In genomic region chr1:109025691-109026090, GRCh38 we compare ENCODE assay signal across 24 cellular contexts.
"Had no signal": no experiment of that assay in that cellular context is flagged by ENCODE, and none has a peak within 500 bp of the region (broad histone marks: within the 10 kb centered on the region; RNA-seq: fewer than 3 reads in every experiment).

No MANE protein-coding gene starts in this region.

- ATAC-seq: activated CD8-positive, alpha-beta T cell treated with anti-CD3 and anti-CD28 coated beads for 36 hours; activated T-cell treated with anti-CD3 and anti-CD28 coated beads, Interleukin-2, amount 50 U/mL, for 4 hours; activated T-helper 17 cell treated with anti-CD3 and anti-CD28 coated beads, Interleukin-2, amount 50 U/mL, for 72 hours; left ventricle myocardium superior; right lobe of liver; stimulated activated memory B cell treated with anti-CD40 and anti-IgM and Interleukin-4, amounts not matched to agents 10 μg/mL and 1 μg/mL and 100 μg/mL, for 72 hours; stimulated activated naive CD8-positive, alpha-beta T cell treated with anti-CD3 and anti-CD28 coated beads, Interleukin-15, amount 100 ng/mL, for 72 hours; WTC11 had no signal

- DNase-seq: activated CD4-positive, alpha-beta T cell treated with anti-CD3 and anti-CD28 coated beads for 1 hour; activated CD4-positive, alpha-beta T cell treated with anti-CD3 and anti-CD28 coated beads, Interleukin-2, amount 50 U/mL, for 1 hour; activated CD8-positive, alpha-beta T cell treated with anti-CD3 and anti-CD28 coated beads for 36 hours; activated gamma-delta T cell treated with Interleukin-2 at 50 U/mL for 16 hours; activated naive CD4-positive, alpha-beta T cell treated with anti-CD3 and anti-CD28 coated beads, Interleukin-2, amount 50 U/mL, for 16 hours; activated T-cell treated with anti-CD3 and anti-CD28 coated beads, Interleukin-2, amount 50 U/mL, for 4 hours; amygdala; caudate nucleus; cortex of kidney; foreskin melanocyte; islet precursor cell; left ventricle myocardium superior; nephron progenitor cell; right lobe of liver; stimulated activated CD4-positive, alpha-beta T cell treated with anti-CD3 and anti-CD28 coated beads, Interleukin-1b, Interleukin-23, amount 100 ng/mL, for 48 hours; stimulated activated CD4-positive, alpha-beta T cell treated with anti-CD3 and anti-CD28 coated beads, Interleukin-4, amount 100 ng/mL, for 4 hours; stimulated activated CD8-positive, alpha-beta memory T cell treated with anti-CD3 and anti-CD28 coated beads, Interleukin-4, amount 100 ng/mL, for 48 hours; stimulated activated naive CD8-positive, alpha-beta T cell treated with anti-CD3 and anti-CD28 coated beads, Interleukin-15, amount 100 ng/mL, for 72 hours; substantia nigra; T1000; upper lobe of left lung had no signal
